26 cellular contexts compared by ENCODE assay signal in genomic region chr11:121330614-121331435, GRCh38. TPM values are rescaled to one million over a fixed set of nuclear protein-coding genes. Genes with fewer than 3 reads are reported as not detected.
DNase-seq lines count a peak whose midpoint lies in the region; ATAC-seq, FAIRE-seq and TF ChIP-seq lines count a peak whose summit lies in the region.
"Had no signal": no experiment of that assay in that cellular context is flagged by ENCODE, and none has a peak within 500 bp of the region (broad histone marks: within the 10 kb centered on the region; RNA-seq: fewer than 3 reads in every experiment).

No MANE protein-coding gene starts in this region.

- no CpG with 5 or more reads among the region's 19 CpGs for WGBS in neuronal stem cell (ENCODE audit: extremely low coverage in 2 of 2, insufficient read length in 2 of 2, insufficient replicate concordance in 1 of 2), 2 donors
- WGBS in esophagus squamous epithelium, 2 donors = 85 to 86% methylated on average over 18 to 19 of the region's 19 CpGs

- in situ Hi-C loops in ACHN (cut with HindIII; ENCODE audit: low pct_ligation_motif_present, low pct_unique_long_range_greater_than_20kb, low sequenced_read_pairs) = no loop called here

- no peak overlapping the region for H2AFZ ChIP-seq in neuronal stem cell (ENCODE audit: low read length)

- H4K8ac ChIP-seq in neuronal stem cell (ENCODE audit: low read depth, low read length) = no peak overlapping the region

- TF ChIP-seq CTCF in bronchial epithelial cell (IDR thresholded peaks at IDR 0.05; ENCODE audit: insufficient read depth, low read length, severe bottlenecking) = no peak
- TF ChIP-seq CTCF in left ventricle myocardium inferior (IDR thresholded peaks at IDR 0.05; ENCODE audit: borderline replicate concordance) = no peak
- TF ChIP-seq CTCF in esophagus squamous epithelium (IDR thresholded peaks at IDR 0.05) = no peak

- no peak overlapping the region for H3K4me2 ChIP-seq in neuronal stem cell (ENCODE audit: insufficient read depth, low read length, poor library complexity, severe bottlenecking)
- H3K4me2 ChIP-seq: KMS-11, SK-N-SH had no signal

- TF ChIP-seq POLR2A in esophagus squamous epithelium (IDR thresholded peaks at IDR 0.05) = no peak

- no peak overlapping the region for H3K4ac ChIP-seq in neuronal stem cell (ENCODE audit: low read length)

- H2BK12ac ChIP-seq in neuronal stem cell (ENCODE audit: low read length) = no peak overlapping the region

- intact Hi-C loops in Right ventricle myocardium inferior (cut with DNase I) = no loop called here
- intact Hi-C loops in cardiac septum (cut with DNase I) = no loop called here
- intact Hi-C loops in left ventricle myocardium inferior (cut with micrococcal nuclease) = no loop called here
- intact Hi-C loops in esophagus squamous epithelium (cut with DNase I) = no loop called here

- H3K23ac ChIP-seq in neuronal stem cell (ENCODE audit: low read depth, low read length, poor library complexity) = no peak overlapping the region

- no peaks in the 10 kb centered on the region for H3K36me3 ChIP-seq in bronchial epithelial cell (ENCODE audit: control insufficient read depth, insufficient read depth, low read length)
- H3K36me3 ChIP-seq in left ventricle myocardium inferior = no peaks in the 10 kb centered on the region
- no peaks in the 10 kb centered on the region for H3K36me3 ChIP-seq in neuronal stem cell (replicated peaks in 1 of 2; ENCODE audit: control insufficient read depth in 2 of 2, insufficient read depth in 2 of 2, low read length in 2 of 2)
- no peaks in the 10 kb centered on the region for H3K36me3 ChIP-seq in esophagus squamous epithelium
- H3K36me3 ChIP-seq: BE2C, HAP-1, Peyer's patch had no signal

- H3K9me3 ChIP-seq in left ventricle myocardium inferior (replicated peaks) = no peaks in the 10 kb centered on the region
- peaks cover 0 to 4% of the 10 kb centered on the region in 2 donors for H3K9me3 ChIP-seq in neuronal stem cell (replicated peaks in 1 of 2; ENCODE audit: control insufficient read depth in 2 of 2, insufficient read depth in 1 of 2, low read depth in 1 of 2, low read length in 2 of 2)
- no peaks in the 10 kb centered on the region for H3K9me3 ChIP-seq in esophagus squamous epithelium
- H3K9me3 ChIP-seq: BE2C, HAP-1, Peyer's patch, SK-N-SH had no signal

- no peak overlapping the region for H2BK120ac ChIP-seq in neuronal stem cell (ENCODE audit: low read depth, low read length)

- H3K27me3 ChIP-seq in bronchial epithelial cell (ENCODE audit: control insufficient read depth, insufficient read depth, low read length) (peaks cover 4% of the 10 kb centered on the region), left ventricle myocardium inferior (ENCODE audit: low read depth) (peaks cover 26% of the 10 kb centered on the region), neuronal stem cell (ENCODE audit: control insufficient read depth in 3 of 3, insufficient read depth in 3 of 3, low read depth in 1 of 3, low read length in 3 of 3) (no peaks in the 10 kb centered on the region), esophagus squamous epithelium (peaks cover 0 to 32% (median 0%) of the 10 kb centered on the region in 4 donors)
- H3K27me3 ChIP-seq: Peyer's patch had no signal

- H2BK5ac ChIP-seq in neuronal stem cell (ENCODE audit: low read length) = no peak overlapping the region

- no peak overlapping the region for H2AK5ac ChIP-seq in neuronal stem cell (ENCODE audit: low read depth, low read length)

- H3K4me1 ChIP-seq in left ventricle myocardium inferior (peaks cover 15% of the 10 kb centered on the region), neuronal stem cell (ENCODE audit: control insufficient read depth in 2 of 2, insufficient read depth in 1 of 2, low read depth in 1 of 2, low read length in 2 of 2) (peaks cover 0 to 2% of the 10 kb centered on the region in 2 donors), esophagus squamous epithelium (no peaks in the 10 kb centered on the region)
- H3K4me1 ChIP-seq: BE2C, HAP-1, Peyer's patch had no signal

- no peaks in the 10 kb centered on the region for H3K79me1 ChIP-seq in neuronal stem cell (ENCODE audit: low read depth, low read length)

- DNase-seq in Right ventricle myocardium inferior (ENCODE audit: missing footprints) = no peak
- no peak for DNase-seq in cardiac septum (ENCODE audit: low spot score)
- no peak for DNase-seq in bronchial epithelial cell (ENCODE audit: low read depth)
- DNase-seq in left ventricle myocardium inferior = no peak
- DNase-seq in neuronal stem cell (ENCODE audit: low spot score) = no peak
- DNase-seq in ACHN = no peak
- DNase-seq in NK-92 (lab: John Stamatoyannopoulos, UW; ENCODE audit: unreplicated experiment) = no peak
- DNase-seq in esophagus squamous epithelium (lab: John Stamatoyannopoulos, UW) = no peak
- DNase-seq: BE2C, Calu3, DMS79 treated with DMSO at 0.1 percent for 48 hours, GF-D8, HFFc6, IMR-90, NCI-H1048, NCI-H1417, NCI-H1694, NCI-H2029 treated with DMSO at 0.1 percent for 48 hours, NCI-H2227 treated with DMSO at 0.1 percent for 48 hours, OCI-M1, Peyer's patch, SK-N-SH had no signal

- no peak overlapping the region for H3K9ac ChIP-seq in neuronal stem cell (ENCODE audit: low read depth, low read length, poor library complexity)
- H3K9ac ChIP-seq: KMS-11, SK-N-SH had no signal

- H3K27ac ChIP-seq in left ventricle myocardium inferior (replicated peaks) (peak overlapping the region; percentile 44), neuronal stem cell (replicated peaks; ENCODE audit: low read length) (no peak overlapping the region), esophagus squamous epithelium (no peak overlapping the region)
- H3K27ac ChIP-seq: 22Rv1, KMS-11, Peyer's patch had no signal

- H3K14ac ChIP-seq in neuronal stem cell (ENCODE audit: low read length) = no peak overlapping the region

- no peak overlapping the region for H2BK15ac ChIP-seq in neuronal stem cell (ENCODE audit: low read length)

- ATAC-seq in Right ventricle myocardium inferior = peak; percentile 90

- H3K18ac ChIP-seq in neuronal stem cell (ENCODE audit: low read length) = peak overlapping the region; percentile 23

- H4K91ac ChIP-seq in neuronal stem cell (ENCODE audit: low read depth, low read length, poor library complexity) = no peak overlapping the region

- H3K4me3 ChIP-seq in bronchial epithelial cell (ENCODE audit: low read depth, low read length) (no peak overlapping the region), left ventricle myocardium inferior (peak overlapping the region; percentile 9), neuronal stem cell (ENCODE audit: low read length in 2 of 2) (no peak overlapping the region), esophagus squamous epithelium (no peak overlapping the region)
- H3K4me3 ChIP-seq: HAP-1, Peyer's patch had no signal

- peak; percentile 55 for FAIRE-seq in bronchial epithelial cell (lab: Jason Lieb, UNC)
- FAIRE-seq: HTR-8/SVneo had no signal

RNA-seq across cellular contexts. Expression of gene SC5D, which starts 38.3 kb away (rescaled TPM):
- total RNA-seq in Right ventricle myocardium inferior = 24.4 TPM
- total RNA-seq in cardiac septum = 20.6 TPM
- total RNA-seq in bronchial epithelial cell = 55.3 and 73.6 TPM in 2 replicates
- total RNA-seq in left ventricle myocardium inferior = 18.7 TPM
- 69.6 TPM for polyA plus RNA-seq in neuronal stem cell (2013, experiment 1 of 2)
- 67.4 TPM for polyA plus RNA-seq in neuronal stem cell (2013, experiment 2 of 2)
- 10 to 100 TPM; 43.6 to 75.8 (median 56.8) TPM for total RNA-seq in esophagus squamous epithelium
